In the genomic region with DNA sequence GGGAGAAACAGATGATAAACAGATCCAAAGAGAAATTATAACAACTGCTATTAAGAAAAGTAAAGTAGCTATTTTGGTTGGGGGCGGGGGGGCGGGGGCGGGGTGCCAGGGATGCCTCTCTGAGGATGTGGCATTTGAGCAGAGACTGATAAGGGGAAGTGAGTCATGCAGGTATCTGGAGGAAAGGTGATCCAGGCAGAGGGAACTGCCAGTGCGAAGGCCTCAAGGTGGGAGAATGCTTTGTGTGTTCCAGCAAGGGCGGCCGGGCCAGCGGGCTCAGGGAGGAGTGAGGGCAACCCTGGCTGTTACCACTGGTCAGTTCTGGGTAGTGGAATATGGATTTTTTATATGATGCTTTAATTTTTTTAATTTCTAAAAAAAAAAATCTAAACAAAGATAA, we compare ENCODE assay signal across 10 cellular contexts. TPM values are rescaled to one million over a fixed set of nuclear protein-coding genes. Genes with fewer than 3 reads are reported as not detected.
DNase-seq lines count a peak whose midpoint lies in the region; ATAC-seq and TF ChIP-seq lines count a peak whose summit lies in the region.
"Had no signal": no experiment of that assay in that cellular context is flagged by ENCODE, and none has a peak within 500 bp of the region (broad histone marks: within the 10 kb centered on the region; RNA-seq: fewer than 3 reads in every experiment).

No MANE protein-coding gene starts in this region.

- H3K36me3 Mint-ChIP-seq in CD8-positive, alpha-beta T cell, result no peaks in the 10 kb centered on the region
- H3K36me3 Mint-ChIP-seq in IgD-negative memory B cell, result peaks cover 5% of the 10 kb centered on the region
- H3K36me3 Mint-ChIP-seq in activated T-helper 2 cell treated with anti-CD3 and anti-CD28 coated beads, Interferon-gamma antibody, Interleukin-2, Interleukin-4, amounts not matched to agents 10 μg/mL and 5 μg/mL and 100 μg/mL, durations not matched to agents 14 hours and 24 hours and 36 hours (ENCODE audit: low read depth), result peaks cover 3% of the 10 kb centered on the region

- no peaks in the 10 kb centered on the region for H3K27me3 Mint-ChIP-seq in CD8-positive, alpha-beta T cell (ENCODE audit: low read depth)
- H3K27me3 Mint-ChIP-seq in IgD-negative memory B cell, result peaks cover 1% of the 10 kb centered on the region
- no peaks in the 10 kb centered on the region for H3K27me3 Mint-ChIP-seq in activated T-helper 2 cell treated with anti-CD3 and anti-CD28 coated beads, Interferon-gamma antibody, Interleukin-2, Interleukin-4, amounts not matched to agents 10 μg/mL and 5 μg/mL and 100 μg/mL, durations not matched to agents 14 hours and 24 hours and 36 hours (ENCODE audit: low read depth)

- no peak overlapping the region for H4K8ac ChIP-seq in mesenchymal stem cell (ENCODE audit: low read length)

- H2AK5ac ChIP-seq in mesenchymal stem cell (ENCODE audit: low read length, severe bottlenecking), result no peak overlapping the region

- H2BK15ac ChIP-seq in mesenchymal stem cell (ENCODE audit: low read depth, poor library complexity, severe bottlenecking), result peak overlapping the region; percentile 36

- no peaks in the 10 kb centered on the region for H3K27me3 ChIP-seq in CD8-positive, alpha-beta T cell (ENCODE audit: insufficient read depth, low read length)
- no peaks in the 10 kb centered on the region for H3K27me3 ChIP-seq in mesenchymal stem cell (ENCODE audit: control insufficient read depth in 1 of 2, insufficient read depth in 1 of 2, low read length in 2 of 2)

- H3K23ac ChIP-seq in mesenchymal stem cell (ENCODE audit: low read length in 2 of 2), result no peak overlapping the region

- H3K27ac ChIP-seq in CD8-positive, alpha-beta T cell (ENCODE audit: low read depth, low read length), result no peak overlapping the region
- H3K27ac ChIP-seq in mesenchymal stem cell (ENCODE audit: low read length, poor library complexity, severe bottlenecking), result no peak overlapping the region

- WGBS in mesenchymal stem cell, result 88% methylated on average over 7 of the region's 7 CpGs

- no peak overlapping the region for H3K14ac ChIP-seq in mesenchymal stem cell (ENCODE audit: low read length in 2 of 2)

- no peaks in the 10 kb centered on the region for H3K36me3 ChIP-seq in CD8-positive, alpha-beta T cell (ENCODE audit: insufficient read depth, low read length)
- H3K36me3 ChIP-seq in mesenchymal stem cell (ENCODE audit: control insufficient read depth in 1 of 2, insufficient read depth in 2 of 2, low read depth in 1 of 2, low read length in 2 of 2), result no peaks in the 10 kb centered on the region

- peak in 2 of 7 experiments; percentile 48 to 62 for DNase-seq in CD8-positive, alpha-beta T cell
- no peak for DNase-seq in activated T-helper 2 cell treated with anti-CD3 and anti-CD28 coated beads, Interferon-gamma antibody, Interleukin-2, Interleukin-4, amounts not matched to agents 10 μg/mL and 5 μg/mL and 100 μg/mL, durations not matched to agents 14 hours and 24 hours and 36 hours (ENCODE audit: low spot score)
- DNase-seq in mesenchymal stem cell (no peak), SK-N-DZ (ENCODE audit: low spot score) (no peak), DMS79 (lab: John Stamatoyannopoulos, UW) (no peak)
- DNase-seq: caudate nucleus, GOT3, NCI-H1436 treated with DMSO at 0.1 percent for 48 hours had no signal

- no peak for TF ChIP-seq CTCF in CD8-positive, alpha-beta T cell (IDR thresholded peaks at IDR 0.05)

- H3K27ac Mint-ChIP-seq in CD8-positive, alpha-beta T cell, result peak overlapping the region; percentile 71
- peak overlapping the region in 2 of 3 donors; percentile 80 to 92 for H3K27ac Mint-ChIP-seq in IgD-negative memory B cell
- H3K27ac Mint-ChIP-seq in activated T-helper 2 cell treated with anti-CD3 and anti-CD28 coated beads, Interferon-gamma antibody, Interleukin-2, Interleukin-4, amounts not matched to agents 10 μg/mL and 5 μg/mL and 100 μg/mL, durations not matched to agents 14 hours and 24 hours and 36 hours, result peak overlapping the region; percentile 96

- no peaks in the 10 kb centered on the region for H3K9me3 ChIP-seq in CD8-positive, alpha-beta T cell (ENCODE audit: low read length)
- H3K9me3 ChIP-seq in mesenchymal stem cell (ENCODE audit: control insufficient read depth, low read length), result no peaks in the 10 kb centered on the region

- H2BK12ac ChIP-seq in mesenchymal stem cell (ENCODE audit: low read length in 2 of 2), result peak overlapping the region in 1 of 2 experiments; percentile 8

- no peaks in the 10 kb centered on the region for H3K79me1 ChIP-seq in mesenchymal stem cell (replicated peaks; ENCODE audit: low read length, poor library complexity, severe bottlenecking)

- no peak overlapping the region for H4K91ac ChIP-seq in mesenchymal stem cell (ENCODE audit: low read length)

- no peak overlapping the region for H3K18ac ChIP-seq in mesenchymal stem cell (ENCODE audit: low read depth in 1 of 2, low read length in 2 of 2)

- POLR2A ChIA-PET in CD8-positive, alpha-beta T cell (lab: Charles Lee), result interaction anchor here (1.1 to 4.5 kb wide), 3 partner anchors 9 to 19 kb away, joined by 3 to 32 read pairs (median 4); no protein-coding TSS in a partner anchor

- peak overlapping the region; percentile 35 for H2BK120ac ChIP-seq in mesenchymal stem cell (ENCODE audit: low read depth, low read length)

- CTCF ChIA-PET in CD8-positive, alpha-beta T cell (lab: Charles Lee), result interaction anchor here (1.3 to 2.1 kb wide), 2 partner anchors 9 to 35 kb away, joined by 5 to 12 read pairs; no protein-coding TSS in a partner anchor

- H3K4me1 Mint-ChIP-seq in CD8-positive, alpha-beta T cell (ENCODE audit: low read depth), result peaks cover 67% of the 10 kb centered on the region
- peaks cover 49 to 64% (median 62%) of the 10 kb centered on the region in 3 donors for H3K4me1 Mint-ChIP-seq in IgD-negative memory B cell
- H3K4me1 Mint-ChIP-seq in activated T-helper 2 cell treated with anti-CD3 and anti-CD28 coated beads, Interferon-gamma antibody, Interleukin-2, Interleukin-4, amounts not matched to agents 10 μg/mL and 5 μg/mL and 100 μg/mL, durations not matched to agents 14 hours and 24 hours and 36 hours (ENCODE audit: low read depth), result peaks cover 84% of the 10 kb centered on the region

- no peak overlapping the region for H3K4me3 ChIP-seq in CD8-positive, alpha-beta T cell (ENCODE audit: low read depth, low read length)
- H3K4me3 ChIP-seq in mesenchymal stem cell (ENCODE audit: insufficient read depth in 1 of 2, low read depth in 1 of 2, low read length in 2 of 2), result no peak overlapping the region

- no peak overlapping the region for H2AFZ ChIP-seq in mesenchymal stem cell (ENCODE audit: low read depth, low read length)

- intact Hi-C loops in CD8-positive, alpha-beta T cell (cut with DNase I, micrococcal nuclease), result loop anchor here (2.0 kb wide), 1 partner anchor 19 kb away; no protein-coding TSS in a partner anchor
- intact Hi-C loops in activated T-helper 2 cell treated with anti-CD3 and anti-CD28 coated beads, Interferon-gamma antibody, Interleukin-2, Interleukin-4, amounts not matched to agents 10 μg/mL and 5 μg/mL and 100 μg/mL, durations not matched to agents 14 hours and 24 hours and 36 hours (cut with micrococcal nuclease), result loop anchor here (5.0 kb wide), 2 partner anchors 93 to 113 kb away; no protein-coding TSS in a partner anchor

- no peaks in the 10 kb centered on the region for H3K9me3 Mint-ChIP-seq in CD8-positive, alpha-beta T cell
- H3K9me3 Mint-ChIP-seq in IgD-negative memory B cell, result no peaks in the 10 kb centered on the region
- H3K9me3 Mint-ChIP-seq in activated T-helper 2 cell treated with anti-CD3 and anti-CD28 coated beads, Interferon-gamma antibody, Interleukin-2, Interleukin-4, amounts not matched to agents 10 μg/mL and 5 μg/mL and 100 μg/mL, durations not matched to agents 14 hours and 24 hours and 36 hours, result no peaks in the 10 kb centered on the region

- no peak overlapping the region for H3K4me2 ChIP-seq in mesenchymal stem cell (ENCODE audit: low read length, poor library complexity, severe bottlenecking)

- no peak overlapping the region for H3K4ac ChIP-seq in mesenchymal stem cell (ENCODE audit: low read depth in 1 of 2, low read length in 2 of 2)

- H3K4me1 ChIP-seq in CD8-positive, alpha-beta T cell (ENCODE audit: insufficient read depth, low read length), result peaks cover 56% of the 10 kb centered on the region
- H3K4me1 ChIP-seq in mesenchymal stem cell (ENCODE audit: control insufficient read depth, insufficient read depth, low read depth, low read length), result peaks cover 23% of the 10 kb centered on the region

- H3K4me3 Mint-ChIP-seq in CD8-positive, alpha-beta T cell, result no peak overlapping the region
- peak overlapping the region in 1 of 4 donors; percentile 56 for H3K4me3 Mint-ChIP-seq in IgD-negative memory B cell
- peak overlapping the region; percentile 52 for H3K4me3 Mint-ChIP-seq in activated T-helper 2 cell treated with anti-CD3 and anti-CD28 coated beads, Interferon-gamma antibody, Interleukin-2, Interleukin-4, amounts not matched to agents 10 μg/mL and 5 μg/mL and 100 μg/mL, durations not matched to agents 14 hours and 24 hours and 36 hours (ENCODE audit: low read depth)

- H2BK5ac ChIP-seq in mesenchymal stem cell (ENCODE audit: low read depth, low read length, poor library complexity, severe bottlenecking), result no peak overlapping the region

- H3K9ac ChIP-seq in mesenchymal stem cell (ENCODE audit: low read length), result no peak overlapping the region

- peak; percentile 24 for ATAC-seq in CD8-positive, alpha-beta T cell
- no peak for ATAC-seq in HG03135 (IDR thresholded peaks at IDR 0.05; ENCODE audit: unreplicated experiment)

RNA-seq across cellular contexts. Expression of a gene that starts 7.0 kb away (rescaled TPM):
- total RNA-seq in CD8-positive, alpha-beta T cell, result 100 to 1,000 TPM in 1 of 2 experiments, 10 to 100 TPM in 1; 82.6 to 100 TPM
- polyA plus RNA-seq in IgD-negative memory B cell, result 117 TPM
- total RNA-seq in activated T-helper 2 cell treated with anti-CD3 and anti-CD28 coated beads, Interferon-gamma antibody, Interleukin-2, Interleukin-4, amounts not matched to agents 10 μg/mL and 5 μg/mL and 100 μg/mL, durations not matched to agents 14 hours and 24 hours and 36 hours, result 150 and 153 TPM in 2 replicates
- 35.0 TPM for polyA plus RNA-seq in mesenchymal stem cell (2013, experiment 1 of 2)
- polyA plus RNA-seq in mesenchymal stem cell (2013, experiment 2 of 2), result 35.2 TPM
- polyA plus RNA-seq in SK-N-DZ (2014; cell fraction: cytosol; rRNA removed), result not detected in 2 replicates
- not detected in 2 replicates for polyA plus RNA-seq in SK-N-DZ (2014; cell fraction: nucleus; rRNA removed)
